In genomic region chr10:85976267-85976793, GRCh38 we compare ENCODE assay signal across 2 cellular contexts.
TF ChIP-seq lines count a peak whose summit lies in the region.

No MANE protein-coding gene starts in this region.

TF ChIP-seq in HCT116, 20 proteins besides CTCF, POLR2A, EP300 and RAD21:
- no peak for TF ChIP-seq CBX3 (IDR thresholded peaks at IDR 0.05; ENCODE audit: low read depth)
- TF ChIP-seq SRF (IDR thresholded peaks at IDR 0.05; ENCODE audit: low read depth): no peak
- no peak for TF ChIP-seq ZNF274 (IDR thresholded peaks at IDR 0.05; ENCODE audit: low read depth, low read length)
- TF ChIP-seq YY1 (IDR thresholded peaks at IDR 0.05; ENCODE audit: extremely low read depth, insufficient replicate concordance, low read depth, low read length): no peak
- no peak for TF ChIP-seq EZH2 (IDR thresholded peaks at IDR 0.05)

TF ChIP-seq in H1, 55 proteins besides CTCF, POLR2A, EP300 and RAD21:
- TF ChIP-seq TCF12 (IDR thresholded peaks at IDR 0.05; ENCODE audit: low read depth, low read length) (no peak), CHD2 (IDR thresholded peaks at IDR 0.05; ENCODE audit: low read length) (no peak), RNF2 (IDR thresholded peaks at IDR 0.05; ENCODE audit: borderline replicate concordance, low read depth, low read length, missing control alignments, poor library complexity, severe bottlenecking) (no peak), SIN3A (conservative IDR thresholded peaks at IDR 0.05 in 1 of 2, IDR thresholded peaks at IDR 0.05 in 1 of 2; ENCODE audit: low read depth in 1 of 2, low read length in 2 of 2) (no peak), CEBPB (IDR thresholded peaks at IDR 0.05; ENCODE audit: low read depth, low read length) (no peak), SRF (IDR thresholded peaks at IDR 0.05; ENCODE audit: low read depth, low read length) (no peak), JUND (IDR thresholded peaks at IDR 0.05; ENCODE audit: low read length) (no peak), EGR1 (IDR thresholded peaks at IDR 0.05; ENCODE audit: borderline replicate concordance, low read depth, low read length) (no peak), KDM1A (IDR thresholded peaks at IDR 0.05; ENCODE audit: borderline replicate concordance, low read length) (no peak), RXRA (IDR thresholded peaks at IDR 0.05; ENCODE audit: insufficient read depth, low read depth, low read length) (no peak), HDAC2 (IDR thresholded peaks at IDR 0.05; ENCODE audit: borderline replicate concordance in 1 of 2, low read depth in 2 of 2, low read length in 2 of 2) (no peak), TAF1 (IDR thresholded peaks at IDR 0.05; ENCODE audit: low read depth, low read length) (no peak), SP1 (IDR thresholded peaks at IDR 0.05; ENCODE audit: low read depth, low read length) (no peak)
